Comparison of ENCODE assay signal across 17 cellular contexts in genomic region chr11:16312242-16312641, GRCh38. TPM values are rescaled to one million over a fixed set of nuclear protein-coding genes. Genes with fewer than 3 reads are reported as not detected.
DNase-seq lines count a peak whose midpoint lies in the region; ATAC-seq and TF ChIP-seq lines count a peak whose summit lies in the region.
"Had no signal": no experiment of that assay in that cellular context is flagged by ENCODE, and none has a peak within 500 bp of the region (broad histone marks: within the 10 kb centered on the region; RNA-seq: fewer than 3 reads in every experiment).

No MANE protein-coding gene starts in this region.

- TF ChIP-seq CTCF in psoas muscle (IDR thresholded peaks at IDR 0.05) (no peak), GM10266 (IDR thresholded peaks at IDR 0.05; ENCODE audit: control insufficient read depth, insufficient read depth, low read depth, missing control alignments) (no peak)

- no peaks in the 10 kb centered on the region for H3K27me3 ChIP-seq in psoas muscle (ENCODE audit: insufficient read depth in 3 of 3, low read length in 2 of 3)

- no peak overlapping the region for H3K4me3 ChIP-seq in psoas muscle

- DNase-seq in NCI-H1092 treated with DMSO at 0.1 percent for 48 hours (lab: John Stamatoyannopoulos, UW): peak; percentile 59
- DNase-seq in NCI-H1092 (lab: John Stamatoyannopoulos, UW): no peak
- DNase-seq in NCI-H2227 (lab: John Stamatoyannopoulos, UW; ENCODE audit: unreplicated experiment): peak; percentile 43
- peak; percentile 53 for DNase-seq in NCI-H748 treated with DMSO at 0.1 percent for 48 hours (lab: John Stamatoyannopoulos, UW)
- DNase-seq in psoas muscle: no peak
- DNase-seq in GM10266 (ENCODE audit: extremely low spot score): no peak
- DNase-seq in superior temporal gyrus (ENCODE audit: extremely low spot score): no peak
- DNase-seq: CD4-positive, alpha-beta memory T cell; H7; NCI-H1694 treated with DMSO at 0.1 percent for 48 hours; NCI-H2171 treated with DMSO at 0.1 percent for 48 hours; NK-92 treated with Interleukin-12 subunit alpha and Interleukin-12 subunit beta, amount 100 ng/mL, for 24 hours; T-helper 17 cell had no signal

- H3K9me3 ChIP-seq in psoas muscle: no peaks in the 10 kb centered on the region

- peaks cover 19% of the 10 kb centered on the region for H3K4me1 ChIP-seq in psoas muscle

- 45 to 65% (median 49%) methylated on average over 3 of the region's 3 CpGs for whole genome bisulfite sequencing in psoas muscle, 3 donors

- ATAC-seq in psoas muscle: peak in 3 of 4 donors; percentile 17 to 62 (median 52)
- no peak for ATAC-seq in HG03439 (IDR thresholded peaks at IDR 0.05; ENCODE audit: unreplicated experiment)
- ATAC-seq: T-helper 17 cell had no signal

- intact Hi-C loops in psoas muscle (cut with DNase I): no loop called here

- peak overlapping the region; percentile 48 for H3K27ac ChIP-seq in psoas muscle
- H3K27ac ChIP-seq: KMS-11 had no signal

- no peaks in the 10 kb centered on the region for H3K36me3 ChIP-seq in psoas muscle (ENCODE audit: insufficient read depth in 1 of 2, low read depth in 1 of 2)

RNA-seq across cellular contexts. Expression of gene SOX6, which starts 44.1 kb away (rescaled TPM):
- 10 to 100 TPM; 14.6 to 47.6 (median 33.1) TPM for total RNA-seq in psoas muscle
- 1 to 10 TPM in 2 of 3 donors, under 1 TPM in 1; 0.61 to 5.7 (median 4.9) TPM for polyA plus RNA-seq in psoas muscle
- total RNA-seq: A172; CD4-positive, alpha-beta memory T cell; M059J had no signal
- polyA plus RNA-seq: CD4-positive, alpha-beta memory T cell had no signal

Comparison
In these comparisons a context has a peak if more than half of its experiments do, and no peak if none do; other contexts are left out.
1. DNase-seq: peak in NCI-H1092 treated with DMSO at 0.1 percent for 48 hours (single experiment), NCI-H2227 (single experiment) and NCI-H748 treated with DMSO at 0.1 percent for 48 hours (single experiment); none in NCI-H1092 (single experiment), psoas muscle (0 of 2), GM10266 (single experiment) and superior temporal gyrus (single experiment).